1 cellular context compared by ENCODE assay signal in the genomic region with DNA sequence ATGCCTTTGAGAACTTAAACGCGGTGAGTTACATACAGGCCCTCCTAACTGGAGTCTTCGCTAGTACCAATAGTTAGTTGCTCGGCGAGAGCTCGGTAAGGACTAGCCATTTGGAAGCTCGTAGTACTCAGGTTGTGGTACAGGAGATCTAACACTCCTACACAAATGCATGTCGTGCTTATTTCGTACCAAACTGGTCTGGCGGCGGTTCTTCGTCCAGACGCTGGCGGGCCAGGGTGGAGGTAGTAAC.
TF ChIP-seq lines count a peak whose summit lies in the region.

No MANE protein-coding gene starts in this region.

TF ChIP-seq in HepG2, 621 proteins besides CTCF, POLR2A, EP300 and RAD21 (continued from another document):
- TF ChIP-seq ZNF646 (CRISPR knock-in tag; IDR thresholded peaks at IDR 0.05) (no peak), NFATC3 (CRISPR knock-in tag; IDR thresholded peaks at IDR 0.05) (no peak), ZNF160 (CRISPR knock-in tag; IDR thresholded peaks at IDR 0.05) (no peak), ZNF569 (CRISPR knock-in tag; IDR thresholded peaks at IDR 0.05; ENCODE audit: borderline replicate concordance) (0 out of 2 replicates have a peak, but pooled peaks have one; percentile 7), HHEX (CRISPR knock-in tag; IDR thresholded peaks at IDR 0.05) (0 out of 2 replicates have a peak, but pooled peaks have one; percentile 37), PRPF4 (IDR thresholded peaks at IDR 0.05; ENCODE audit: low read depth, low read length, poor library complexity, severe bottlenecking) (peak; percentile 7), GFI1 (CRISPR knock-in tag; IDR thresholded peaks at IDR 0.05; ENCODE audit: borderline replicate concordance) (0 out of 2 replicates have a peak, but pooled peaks have one; percentile 16), ZNF562 (CRISPR knock-in tag; IDR thresholded peaks at IDR 0.05; ENCODE audit: borderline replicate concordance) (0 out of 2 replicates have a peak, but pooled peaks have one; percentile 31), ZNF230 (CRISPR knock-in tag; IDR thresholded peaks at IDR 0.05) (no peak), ZNF280D (CRISPR knock-in tag; IDR thresholded peaks at IDR 0.05) (no peak), KAT7 (CRISPR knock-in tag; IDR thresholded peaks at IDR 0.05; ENCODE audit: borderline replicate concordance) (no peak), TEAD3 (CRISPR knock-in tag; optimal IDR thresholded peaks at IDR 0.05; ENCODE audit: borderline replicate concordance) (no peak), ZNF367 (CRISPR knock-in tag; IDR thresholded peaks at IDR 0.05; ENCODE audit: borderline replicate concordance) (no peak), HOXA7 (CRISPR knock-in tag; IDR thresholded peaks at IDR 0.05) (0 out of 2 replicates have a peak, but pooled peaks have one; percentile 0), ATF5 (CRISPR knock-in tag; IDR thresholded peaks at IDR 0.05; ENCODE audit: low read depth) (0 out of 2 replicates have a peak, but pooled peaks have one; percentile 50), PREB (CRISPR knock-in tag; IDR thresholded peaks at IDR 0.05) (no peak), ZNF10 (CRISPR knock-in tag; IDR thresholded peaks at IDR 0.05; ENCODE audit: borderline replicate concordance, low read depth) (no peak), ZFAT (CRISPR knock-in tag; conservative IDR thresholded peaks at IDR 0.05) (no peak; the same call in 1 of the 2 replicates), ZNF326 (CRISPR knock-in tag; IDR thresholded peaks at IDR 0.05; ENCODE audit: borderline replicate concordance) (no peak), PRMT3 (CRISPR knock-in tag; IDR thresholded peaks at IDR 0.05; ENCODE audit: borderline replicate concordance, low read depth) (0 out of 2 replicates have a peak, but pooled peaks have one; percentile 89)
- TF ChIP-seq, protein P1, sequence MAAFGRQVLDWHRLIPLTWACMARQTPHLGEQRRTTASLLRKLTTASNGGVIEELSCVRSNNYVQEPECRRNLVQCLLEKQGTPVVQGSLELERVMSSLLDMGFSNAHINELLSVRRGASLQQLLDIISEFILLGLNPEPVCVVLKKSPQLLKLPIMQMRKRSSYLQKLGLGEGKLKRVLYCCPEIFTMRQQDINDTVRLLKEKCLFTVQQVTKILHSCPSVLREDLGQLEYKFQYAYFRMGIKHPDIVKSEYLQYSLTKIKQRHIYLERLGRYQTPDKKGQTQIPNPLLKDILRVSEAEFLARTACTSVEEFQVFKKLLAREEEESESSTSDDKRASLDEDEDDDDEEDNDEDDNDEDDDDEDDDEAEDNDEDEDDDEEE (CRISPR knock-in tag; IDR thresholded peaks at IDR 0.05), result no peak
- TF ChIP-seq, protein P2, sequence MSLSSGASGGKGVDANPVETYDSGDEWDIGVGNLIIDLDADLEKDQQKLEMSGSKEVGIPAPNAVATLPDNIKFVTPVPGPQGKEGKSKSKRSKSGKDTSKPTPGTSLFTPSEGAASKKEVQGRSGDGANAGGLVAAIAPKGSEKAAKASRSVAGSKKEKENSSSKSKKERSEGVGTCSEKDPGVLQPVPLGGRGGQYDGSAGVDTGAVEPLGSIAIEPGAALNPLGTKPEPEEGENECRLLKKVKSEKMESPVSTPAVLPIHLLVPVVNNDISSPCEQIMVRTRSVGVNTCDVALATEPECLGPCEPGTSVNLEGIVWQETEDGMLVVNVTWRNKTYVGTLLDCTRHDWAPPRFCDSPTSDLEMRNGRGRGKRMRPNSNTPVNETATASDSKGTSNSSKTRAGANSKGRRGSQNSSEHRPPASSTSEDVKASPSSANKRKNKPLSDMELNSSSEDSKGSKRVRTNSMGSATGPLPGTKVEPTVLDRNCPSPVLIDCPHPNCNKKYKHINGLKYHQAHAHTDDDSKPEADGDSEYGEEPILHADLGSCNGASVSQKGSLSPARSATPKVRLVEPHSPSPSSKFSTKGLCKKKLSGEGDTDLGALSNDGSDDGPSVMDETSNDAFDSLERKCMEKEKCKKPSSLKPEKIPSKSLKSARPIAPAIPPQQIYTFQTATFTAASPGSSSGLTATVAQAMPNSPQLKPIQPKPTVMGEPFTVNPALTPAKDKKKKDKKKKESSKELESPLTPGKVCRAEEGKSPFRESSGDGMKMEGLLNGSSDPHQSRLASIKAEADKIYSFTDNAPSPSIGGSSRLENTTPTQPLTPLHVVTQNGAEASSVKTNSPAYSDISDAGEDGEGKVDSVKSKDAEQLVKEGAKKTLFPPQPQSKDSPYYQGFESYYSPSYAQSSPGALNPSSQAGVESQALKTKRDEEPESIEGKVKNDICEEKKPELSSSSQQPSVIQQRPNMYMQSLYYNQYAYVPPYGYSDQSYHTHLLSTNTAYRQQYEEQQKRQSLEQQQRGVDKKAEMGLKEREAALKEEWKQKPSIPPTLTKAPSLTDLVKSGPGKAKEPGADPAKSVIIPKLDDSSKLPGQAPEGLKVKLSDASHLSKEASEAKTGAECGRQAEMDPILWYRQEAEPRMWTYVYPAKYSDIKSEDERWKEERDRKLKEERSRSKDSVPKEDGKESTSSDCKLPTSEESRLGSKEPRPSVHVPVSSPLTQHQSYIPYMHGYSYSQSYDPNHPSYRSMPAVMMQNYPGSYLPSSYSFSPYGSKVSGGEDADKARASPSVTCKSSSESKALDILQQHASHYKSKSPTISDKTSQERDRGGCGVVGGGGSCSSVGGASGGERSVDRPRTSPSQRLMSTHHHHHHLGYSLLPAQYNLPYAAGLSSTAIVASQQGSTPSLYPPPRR (CRISPR knock-in tag; IDR thresholded peaks at IDR 0.05; ENCODE audit: borderline replicate concordance), result no peak
TF ChIP-seq in HepG2: peak in this region for 16.
